ENCODE assay signal across 9 cellular contexts in the genomic region with DNA sequence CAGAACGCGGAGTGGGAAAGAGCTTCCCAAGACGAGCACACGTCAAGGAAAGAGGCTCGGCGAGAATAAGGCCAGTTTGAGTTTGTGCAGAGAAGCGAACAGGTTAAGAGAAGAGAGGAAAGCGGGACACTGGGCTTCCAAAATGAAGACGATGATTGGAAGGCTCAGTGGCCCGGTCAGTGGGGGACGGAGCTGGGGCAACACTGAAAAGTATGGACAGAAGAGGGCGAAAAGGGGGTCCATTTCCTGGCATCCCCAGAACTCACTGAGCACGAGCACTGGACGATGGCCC. TPM values are rescaled to one million over a fixed set of nuclear protein-coding genes. Genes with fewer than 3 reads are reported as not detected.
DNase-seq lines count a peak whose midpoint lies in the region; ATAC-seq and TF ChIP-seq lines count a peak whose summit lies in the region.
"Had no signal": no experiment of that assay in that cellular context is flagged by ENCODE, and none has a peak within 500 bp of the region (broad histone marks: within the 10 kb centered on the region; RNA-seq: fewer than 3 reads in every experiment).

No MANE protein-coding gene starts in this region.

- H3K4me1 Mint-ChIP-seq in HFFc6 (ENCODE audit: low read depth): peaks cover 28% of the 10 kb centered on the region
- peaks cover 46% of the 10 kb centered on the region for H3K4me1 Mint-ChIP-seq in activated naive CD8-positive, alpha-beta T cell treated with anti-CD3 and anti-CD28 coated beads, Interleukin-2, amount 50 U/mL, for 24 hours

- no peaks in the 10 kb centered on the region for H3K9me3 ChIP-seq in thoracic aorta

- ATAC-seq in activated naive CD8-positive, alpha-beta T cell treated with anti-CD3 and anti-CD28 coated beads, Interleukin-2, amount 50 U/mL, for 24 hours: no peak
- ATAC-seq in thoracic aorta (ENCODE audit: insufficient number of reproducible peaks, low FRiP score, low read depth) (no peak), left lobe of liver (no peak)

- peak overlapping the region; percentile 73 for H2AFZ ChIP-seq in ACC112 (ENCODE audit: low read length, unreplicated experiment)

- TF ChIP-seq CTCF in HFFc6 (IDR thresholded peaks at IDR 0.05) (no peak), thoracic aorta (IDR thresholded peaks at IDR 0.05) (no peak)

- H3K27ac Mint-ChIP-seq in HFFc6: peak overlapping the region; percentile 84
- H3K27ac Mint-ChIP-seq in activated naive CD8-positive, alpha-beta T cell treated with anti-CD3 and anti-CD28 coated beads, Interleukin-2, amount 50 U/mL, for 24 hours: peak overlapping the region; percentile 97

- peaks cover 47% of the 10 kb centered on the region for H3K79me2 ChIP-seq in ACC112 (ENCODE audit: control insufficient read depth, insufficient read depth, low read length, unreplicated experiment)

- H3K27ac ChIP-seq in ACC112 (ENCODE audit: low read depth, low read length): peak overlapping the region; percentile 38
- H3K27ac ChIP-seq in layer of hippocampus (ENCODE audit: low read depth, low read length): peak overlapping the region; percentile 95
- H3K27ac ChIP-seq in thoracic aorta: peak overlapping the region; percentile 61 to 63

- H3K27me3 ChIP-seq in ACC112 (ENCODE audit: insufficient read depth, low read length) (no peaks in the 10 kb centered on the region), layer of hippocampus (ENCODE audit: control insufficient read depth, insufficient read depth, low read length) (no peaks in the 10 kb centered on the region), thoracic aorta (replicated peaks; ENCODE audit: insufficient read depth) (no peaks in the 10 kb centered on the region)

- H3K36me3 Mint-ChIP-seq in HFFc6 (ENCODE audit: low read depth): peaks cover 41% of the 10 kb centered on the region
- peaks cover 48% of the 10 kb centered on the region for H3K36me3 Mint-ChIP-seq in activated naive CD8-positive, alpha-beta T cell treated with anti-CD3 and anti-CD28 coated beads, Interleukin-2, amount 50 U/mL, for 24 hours (ENCODE audit: low read depth)

- H3K27me3 Mint-ChIP-seq in HFFc6 (ENCODE audit: insufficient read depth): peaks cover 4% of the 10 kb centered on the region; the same call in 1 of the 2 replicates
- H3K27me3 Mint-ChIP-seq in activated naive CD8-positive, alpha-beta T cell treated with anti-CD3 and anti-CD28 coated beads, Interleukin-2, amount 50 U/mL, for 24 hours: peaks cover 5% of the 10 kb centered on the region

- H3K36me3 ChIP-seq in ACC112 (ENCODE audit: insufficient read depth, low read length) (peaks cover 28% of the 10 kb centered on the region), thoracic aorta (peaks cover 11% of the 10 kb centered on the region)

- peak overlapping the region; percentile 97 for H3K4me3 Mint-ChIP-seq in HFFc6
- peak overlapping the region; percentile 100 for H3K4me3 Mint-ChIP-seq in activated naive CD8-positive, alpha-beta T cell treated with anti-CD3 and anti-CD28 coated beads, Interleukin-2, amount 50 U/mL, for 24 hours

- H3K4me3 ChIP-seq in ACC112 (ENCODE audit: low read depth, low read length) (peak overlapping the region; percentile 97), thoracic aorta (peak overlapping the region; percentile 94)

- H3K4me1 ChIP-seq in ACC112 (ENCODE audit: control insufficient read depth, insufficient read depth, low read length, unreplicated experiment): peaks cover 15% of the 10 kb centered on the region
- H3K4me1 ChIP-seq in thoracic aorta (ENCODE audit: control insufficient read depth in 1 of 2, low read depth in 2 of 2): peaks cover 12 to 18% of the 10 kb centered on the region in 2 donors

- DNase-seq in HFFc6 (no peak), thoracic aorta (ENCODE audit: low spot score) (no peak), SHP77 treated with DMSO at 0.1 percent for 48 hours (lab: John Stamatoyannopoulos, UW) (no peak), RPMI8226 (no peak), left lobe of liver (ENCODE audit: low spot score) (no peak)
- DNase-seq in activated naive CD8-positive, alpha-beta T cell treated with anti-CD3 and anti-CD28 coated beads, Interleukin-2, amount 50 U/mL, for 24 hours: peak; percentile 35

- H3K9me3 Mint-ChIP-seq in HFFc6: peaks cover 12% of the 10 kb centered on the region; the same call in 1 of the 2 replicates
- no peaks in the 10 kb centered on the region for H3K9me3 Mint-ChIP-seq in activated naive CD8-positive, alpha-beta T cell treated with anti-CD3 and anti-CD28 coated beads, Interleukin-2, amount 50 U/mL, for 24 hours

RNA-seq across cellular contexts. Expression of a gene that starts 0.3 kb away (rescaled TPM):
- 100 to 1,000 TPM; 306 to 382 (median 317) TPM for total RNA-seq in HFFc6 (2021; fragmentation: NEBNext Ultra II Directional; extraction: Animal tissue kit (Norgen Biotek cat#: 25700))
- total RNA-seq in thoracic aorta (100 to 1,000 TPM; 104 to 106 TPM), left lobe of liver (80.8 TPM)

RNA-seq across cellular contexts. Expression of a gene that starts 0.5 kb away (rescaled TPM):
- under 1 TPM; 0.48 to 0.99 (median 0.70) TPM for total RNA-seq in HFFc6 (2021; fragmentation: NEBNext Ultra II Directional; extraction: Animal tissue kit (Norgen Biotek cat#: 25700))
- total RNA-seq in thoracic aorta (not detected), left lobe of liver (0.40 TPM)
- total RNA-seq: glomerular endothelial cell had no signal

RNA-seq across cellular contexts. Expression of a gene that starts 31.2 kb away (rescaled TPM):
- total RNA-seq in HFFc6 (2021; fragmentation: NEBNext Ultra II Directional; extraction: Animal tissue kit (Norgen Biotek cat#: 25700)): not detected
- total RNA-seq in thoracic aorta (not detected), left lobe of liver (2.8 TPM)
- total RNA-seq: glomerular endothelial cell had no signal

RNA-seq across cellular contexts. Expression of a gene that starts 38.7 kb away (rescaled TPM):
- total RNA-seq in HFFc6 (2021; fragmentation: NEBNext Ultra II Directional; extraction: Animal tissue kit (Norgen Biotek cat#: 25700)): not detected
- total RNA-seq in thoracic aorta (not detected), left lobe of liver (not detected)
- total RNA-seq: glomerular endothelial cell had no signal

RNA-seq across cellular contexts. Expression of a gene that starts 42.4 kb away (rescaled TPM):
- 10 to 100 TPM; 50.8 to 91.8 (median 87.4) TPM for total RNA-seq in HFFc6 (2021; fragmentation: NEBNext Ultra II Directional; extraction: Animal tissue kit (Norgen Biotek cat#: 25700))
- total RNA-seq in thoracic aorta (10 to 100 TPM; 27.7 to 60.1 TPM), left lobe of liver (32.9 TPM)

Comparison
In these comparisons a context has a peak if more than half of its experiments do, and no peak if none do; other contexts are left out.
1. H3K27ac ChIP-seq: peak in every context shown above with its lines; median percentile 95 in layer of hippocampus; 62 in thoracic aorta; 38 in ACC112.